Comparison of ENCODE assay signal across 8 cellular contexts in the genomic region with DNA sequence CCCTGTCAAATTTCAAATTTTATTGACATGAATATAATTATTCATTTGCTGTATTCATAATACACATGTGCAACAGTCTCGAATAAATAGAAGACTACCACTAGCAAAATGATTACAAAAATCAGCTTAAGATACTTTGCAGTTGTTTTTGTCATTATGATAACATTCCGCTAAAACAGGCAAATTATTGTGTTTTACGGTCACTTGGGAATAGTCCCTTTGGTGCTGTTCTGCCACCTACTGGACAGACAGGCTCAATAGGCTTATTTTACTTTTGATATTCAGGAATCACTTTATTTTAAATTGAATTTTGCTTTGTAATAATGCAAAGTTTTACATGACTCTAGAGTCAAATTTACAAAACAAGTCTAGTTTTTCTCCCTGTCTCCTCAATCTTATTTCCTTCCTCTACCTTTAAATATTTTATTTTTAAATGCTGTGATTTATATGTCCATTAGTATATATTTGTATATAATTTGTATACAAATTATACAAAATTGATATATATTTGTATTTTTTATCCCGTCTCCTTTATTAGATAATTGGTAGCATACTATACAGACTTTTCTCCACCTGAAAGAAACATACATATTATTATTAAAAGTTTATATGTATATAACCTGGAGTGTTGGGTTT.
A peak's percentile ranks its signal among the peaks of the same experiment; 100 is the strongest.
DNase-seq lines count a peak whose midpoint lies in the region; ATAC-seq and TF ChIP-seq lines count a peak whose summit lies in the region.

No MANE protein-coding gene starts in this region.

- peak; percentile 81 for DNase-seq in DMS53 treated with DMSO at 0.1 percent for 48 hours (lab: John Stamatoyannopoulos, UW; ENCODE audit: unreplicated experiment)
- peak; percentile 8 for DNase-seq in HEK293T (ENCODE audit: extremely low spot score)
- peak; percentile 19 for DNase-seq in SK-N-SH
- DNase-seq in foreskin fibroblast = peak; percentile 21 to 60
- DNase-seq in stromal cell of bone marrow (ENCODE audit: low read depth) = peak; percentile 28
- no peak for DNase-seq in activated T-cell treated with anti-CD3 and anti-CD28 coated beads, Interleukin-2, amount 50 U/mL, for 4 hours
- no peak for DNase-seq in activated CD4-positive, CD25-positive, alpha-beta regulatory T cell (lab: John Stamatoyannopoulos, UW)
- DNase-seq in SW 1271 (lab: John Stamatoyannopoulos, UW) = no peak

- no peaks in the 10 kb centered on the region for H3K36me3 Mint-ChIP-seq in activated T-cell treated with anti-CD3 and anti-CD28 coated beads, Interleukin-2, amount 50 U/mL, for 4 hours (ENCODE audit: insufficient read depth)

- no peaks in the 10 kb centered on the region for H3K9me3 ChIP-seq in SK-N-SH

- TF ChIP-seq RAD21 in SK-N-SH (IDR thresholded peaks at IDR 0.05; ENCODE audit: low read length) = peak; percentile 68

- H2AFZ ChIP-seq in SK-N-SH (ENCODE audit: low read depth) = no peak overlapping the region; the same call in 1 of the 2 replicates

- no peaks in the 10 kb centered on the region for H3K36me3 ChIP-seq in SK-N-SH (replicated peaks in 1 of 2; ENCODE audit: control insufficient read depth in 1 of 2, insufficient read depth in 2 of 2, low read length in 1 of 2)

- no peaks in the 10 kb centered on the region for H3K79me2 ChIP-seq in SK-N-SH (ENCODE audit: insufficient read depth)

- TF ChIP-seq CTCF in SK-N-SH (IDR thresholded peaks at IDR 0.05) = peak; percentile 91
- TF ChIP-seq CTCF in foreskin fibroblast (IDR thresholded peaks at IDR 0.05; ENCODE audit: low read depth, low read length) = peak; percentile 71

- no peak overlapping the region for H3K4me2 ChIP-seq in SK-N-SH

- no peaks in the 10 kb centered on the region for H3K9me3 Mint-ChIP-seq in activated T-cell treated with anti-CD3 and anti-CD28 coated beads, Interleukin-2, amount 50 U/mL, for 4 hours

- peaks cover 2% of the 10 kb centered on the region for H3K4me1 Mint-ChIP-seq in activated T-cell treated with anti-CD3 and anti-CD28 coated beads, Interleukin-2, amount 50 U/mL, for 4 hours (ENCODE audit: low read depth)

- no peaks in the 10 kb centered on the region for H3K4me1 ChIP-seq in SK-N-SH (ENCODE audit: control insufficient read depth in 1 of 2, insufficient read depth in 2 of 2, low read depth in 1 of 2, low read length in 1 of 2)

- ATAC-seq in activated T-cell treated with anti-CD3 and anti-CD28 coated beads, Interleukin-2, amount 50 U/mL, for 4 hours = no peak

- CTCF ChIA-PET in HEK293T (lab: Yijun Ruan, JAX) (interaction anchor here (0.6 to 1.2 kb wide), 4 partner anchors 14 to 329 kb away, joined by 3 to 11 read pairs (median 4); no protein-coding TSS in a partner anchor), SK-N-SH (lab: Yijun Ruan, JAX) (interaction anchor here (0.6 to 1.6 kb wide), 10 partner anchors 10 to 719 kb away, joined by 3 to 13 read pairs (median 4); no protein-coding TSS in a partner anchor)

- POLR2A ChIA-PET in HEK293T (lab: Yijun Ruan, JAX) = no interaction called here
- POLR2A ChIA-PET in SK-N-SH (lab: Yijun Ruan, JAX) = no interaction called here

- no peaks in the 10 kb centered on the region for H4K20me1 ChIP-seq in SK-N-SH (ENCODE audit: insufficient read depth)

- no peak for TF ChIP-seq EP300 in SK-N-SH (IDR thresholded peaks at IDR 0.05; ENCODE audit: borderline replicate concordance in 1 of 2, low read depth in 1 of 2, low read length in 1 of 2)

- H3K27me3 Mint-ChIP-seq in activated T-cell treated with anti-CD3 and anti-CD28 coated beads, Interleukin-2, amount 50 U/mL, for 4 hours (ENCODE audit: low read depth) = peaks cover 5% of the 10 kb centered on the region

- H3K27ac ChIP-seq in SK-N-SH (ENCODE audit: low read depth in 2 of 2, low read length in 1 of 2) = no peak overlapping the region

- WGBS in SK-N-SH (ENCODE audit: low lambda C conversion rate) = 0% methylated on average over 4 of the region's 4 CpGs

- H3K9me2 ChIP-seq in SK-N-SH = no peaks in the 10 kb centered on the region

- H3F3A ChIP-seq in SK-N-SH (replicated peaks; ENCODE audit: insufficient read depth) = no peaks in the 10 kb centered on the region

- no peak overlapping the region for H3K9ac ChIP-seq in SK-N-SH

- no peak overlapping the region for H3K4me3 Mint-ChIP-seq in activated T-cell treated with anti-CD3 and anti-CD28 coated beads, Interleukin-2, amount 50 U/mL, for 4 hours

- H3K27me3 ChIP-seq in SK-N-SH (ENCODE audit: insufficient read depth) = peaks cover 16% of the 10 kb centered on the region; the same call in 1 of the 2 replicates

- H3K4me3 ChIP-seq in SK-N-SH (ENCODE audit: low read depth in 2 of 2, low read length in 1 of 2) (peak overlapping the region in 1 of 2 experiments; percentile 3; a peak in 1 of 4 replicates), foreskin fibroblast (ENCODE audit: low read depth in 1 of 2, low read length in 2 of 2) (no peak overlapping the region)

TF ChIP-seq in HEK293T, 16 proteins besides CTCF, POLR2A, EP300 and RAD21:
- TF ChIP-seq BHLHE40 (IDR thresholded peaks at IDR 0.05; ENCODE audit: borderline replicate concordance) = no peak
- no peak for TF ChIP-seq HDGF (IDR thresholded peaks at IDR 0.05; ENCODE audit: borderline replicate concordance)
- no peak for TF ChIP-seq NFRKB (IDR thresholded peaks at IDR 0.05)
- no peak for TF ChIP-seq SUZ12 (IDR thresholded peaks at IDR 0.05)

TF ChIP-seq in SK-N-SH, 30 proteins besides CTCF, POLR2A, EP300 and RAD21:
- TF ChIP-seq, protein P1, sequence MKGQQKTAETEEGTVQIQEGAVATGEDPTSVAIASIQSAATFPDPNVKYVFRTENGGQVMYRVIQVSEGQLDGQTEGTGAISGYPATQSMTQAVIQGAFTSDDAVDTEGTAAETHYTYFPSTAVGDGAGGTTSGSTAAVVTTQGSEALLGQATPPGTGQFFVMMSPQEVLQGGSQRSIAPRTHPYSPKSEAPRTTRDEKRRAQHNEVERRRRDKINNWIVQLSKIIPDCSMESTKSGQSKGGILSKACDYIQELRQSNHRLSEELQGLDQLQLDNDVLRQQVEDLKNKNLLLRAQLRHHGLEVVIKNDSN (IDR thresholded peaks at IDR 0.05; ENCODE audit: borderline replicate concordance, low read depth) = no peak
- TF ChIP-seq EZH2phosphoT487 (IDR thresholded peaks at IDR 0.05; ENCODE audit: borderline replicate concordance, low read depth) (no peak), SMC3 (IDR thresholded peaks at IDR 0.05; ENCODE audit: low read depth, low read length) (peak; percentile 38; the same call in 1 of the 2 replicates)

Comparison
In these comparisons a context has a peak if more than half of its experiments do, and no peak if none do; other contexts are left out.
1. DNase-seq: peak in DMS53 treated with DMSO at 0.1 percent for 48 hours (single experiment), HEK293T (single experiment), SK-N-SH (single experiment), foreskin fibroblast (2 of 2) and stromal cell of bone marrow (single experiment); none in activated T-cell treated with anti-CD3 and anti-CD28 coated beads, Interleukin-2, amount 50 U/mL, for 4 hours (single experiment), activated CD4-positive, CD25-positive, alpha-beta regulatory T cell (0 of 4) and SW 1271 (0 of 2).